ENCODE assay signal across 1 cellular context in genomic region chr10:36494386-36494785, GRCh38.
TF ChIP-seq lines count a peak whose summit lies in the region.

No MANE protein-coding gene starts in this region.

TF ChIP-seq in HEK293, 187 proteins besides CTCF, POLR2A, EP300 and RAD21 (continued from another document):
- TF ChIP-seq ELK4 (IDR thresholded peaks at IDR 0.05; ENCODE audit: borderline replicate concordance, low read depth, low read length) (no peak), EGR2 (tag by site-specific recombination; IDR thresholded peaks at IDR 0.05; ENCODE audit: low read depth) (0 out of 2 replicates have a peak, but pooled peaks have one; percentile 9), ZNF510 (tag by site-specific recombination; IDR thresholded peaks at IDR 0.05; ENCODE audit: insufficient replicate concordance) (no peak), ZNF660 (tag by site-specific recombination; IDR thresholded peaks at IDR 0.05) (no peak), ZNF362 (tag by site-specific recombination; IDR thresholded peaks at IDR 0.05) (peak; percentile 28; the same call in 1 of the 2 replicates), ZNF426 (tag by site-specific recombination; IDR thresholded peaks at IDR 0.05) (no peak), ZNF670 (tag by site-specific recombination; IDR thresholded peaks at IDR 0.05; ENCODE audit: low read depth) (no peak), ZNF76 (tag by site-specific recombination; IDR thresholded peaks at IDR 0.05; ENCODE audit: borderline replicate concordance, low read depth) (no peak), ZNF521 (tag by site-specific recombination; IDR thresholded peaks at IDR 0.05) (no peak), ZEB2 (tag by site-specific recombination; IDR thresholded peaks at IDR 0.05) (0 out of 2 replicates have a peak, but pooled peaks have one; percentile 45), ZNF48 (tag by site-specific recombination; IDR thresholded peaks at IDR 0.05) (no peak), ZNF677 (tag by site-specific recombination; IDR thresholded peaks at IDR 0.05) (no peak), ZNF600 (tag by site-specific recombination; IDR thresholded peaks at IDR 0.05) (no peak), ZXDB (tag by site-specific recombination; IDR thresholded peaks at IDR 0.05) (no peak), ZNF645 (tag by site-specific recombination; IDR thresholded peaks at IDR 0.05) (no peak), TRIM28 (IDR thresholded peaks at IDR 0.05; ENCODE audit: borderline replicate concordance, low read length) (peak; percentile 50), ZNF747 (tag by site-specific recombination; IDR thresholded peaks at IDR 0.05) (no peak), ZNF514 (tag by site-specific recombination; IDR thresholded peaks at IDR 0.05) (no peak), OSR2 (tag by site-specific recombination; IDR thresholded peaks at IDR 0.05) (peak; percentile 41; the same call in 1 of the 2 replicates), ZNF518A (tag by site-specific recombination; conservative IDR thresholded peaks at IDR 0.05; ENCODE audit: low read depth) (no peak), KLF16 (tag by site-specific recombination; IDR thresholded peaks at IDR 0.05) (no peak), WT1 (tag by site-specific recombination; IDR thresholded peaks at IDR 0.05) (no peak), PRDM2 (tag by site-specific recombination; IDR thresholded peaks at IDR 0.05; ENCODE audit: borderline replicate concordance) (no peak)
- TF ChIP-seq, protein P1, sequence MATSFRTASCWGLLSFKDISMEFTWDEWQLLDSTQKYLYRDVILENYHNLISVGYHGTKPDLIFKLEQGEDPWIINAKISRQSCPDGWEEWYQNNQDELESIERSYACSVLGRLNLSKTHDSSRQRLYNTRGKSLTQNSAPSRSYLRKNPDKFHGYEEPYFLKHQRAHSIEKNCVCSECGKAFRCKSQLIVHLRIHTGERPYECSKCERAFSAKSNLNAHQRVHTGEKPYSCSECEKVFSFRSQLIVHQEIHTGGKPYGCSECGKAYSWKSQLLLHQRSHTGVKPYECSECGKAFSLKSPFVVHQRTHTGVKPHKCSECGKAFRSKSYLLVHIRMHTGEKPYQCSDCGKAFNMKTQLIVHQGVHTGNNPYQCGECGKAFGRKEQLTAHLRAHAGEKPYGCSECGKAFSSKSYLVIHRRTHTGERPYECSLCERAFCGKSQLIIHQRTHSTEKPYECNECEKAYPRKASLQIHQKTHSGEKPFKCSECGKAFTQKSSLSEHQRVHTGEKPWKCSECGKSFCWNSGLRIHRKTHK (tag by site-specific recombination; IDR thresholded peaks at IDR 0.05), result no peak
TF ChIP-seq in HEK293: peak in this region for 15.
